7 cellular contexts compared by ENCODE assay signal in the genomic region with DNA sequence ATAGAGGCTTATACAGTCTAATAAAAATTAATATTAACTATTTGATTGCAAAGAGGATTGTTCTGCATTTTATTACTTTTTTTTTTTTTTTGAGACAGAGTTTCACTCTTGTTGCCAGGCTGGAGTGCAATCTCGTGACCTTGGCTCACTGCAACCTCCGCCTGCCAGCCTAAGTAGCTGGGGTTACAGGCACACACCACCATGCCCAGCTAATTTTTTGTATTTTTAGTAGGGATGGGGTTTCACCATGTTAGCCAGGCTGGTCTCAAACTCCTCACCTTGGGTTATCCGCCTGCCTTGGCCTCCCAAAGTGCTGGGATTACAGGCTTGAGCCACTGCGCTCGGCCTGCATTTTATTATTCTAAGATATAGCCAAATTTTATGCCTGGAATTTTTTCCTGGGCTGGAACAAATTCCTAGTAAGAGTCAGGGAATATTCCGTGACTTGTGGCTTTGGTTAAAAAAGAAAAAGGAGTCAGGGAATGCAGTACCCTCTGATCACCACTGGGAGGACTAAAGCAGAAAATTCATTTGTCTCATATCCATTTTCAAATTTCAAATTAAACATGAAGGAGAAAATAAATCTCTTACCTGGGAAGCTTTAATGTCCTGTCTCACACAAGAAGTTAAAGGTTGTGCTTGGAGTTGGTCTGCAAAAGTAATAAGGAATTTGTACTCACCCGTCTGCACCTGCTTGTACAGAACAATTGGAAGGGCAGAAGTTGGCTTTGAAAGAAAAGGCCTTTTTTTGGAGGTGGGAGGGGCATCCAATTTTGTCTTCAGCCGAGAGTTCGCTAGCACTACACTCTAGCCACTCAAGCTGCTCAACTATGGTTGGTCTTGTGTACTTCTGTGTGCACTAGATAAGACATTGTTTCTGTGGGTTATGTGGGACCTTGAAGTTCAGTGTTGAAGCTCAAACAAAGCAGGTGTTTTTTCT. TPM values are rescaled to one million over a fixed set of nuclear protein-coding genes. Genes with fewer than 3 reads are reported as not detected.
DNase-seq lines count a peak whose midpoint lies in the region; ATAC-seq, FAIRE-seq and TF ChIP-seq lines count a peak whose summit lies in the region.

No MANE protein-coding gene starts in this region.

- peak; percentile 65 for DNase-seq in EL
- DNase-seq in Jurkat, Clone E6-1 (ENCODE audit: low read depth, low spot score), result peak; percentile 68
- peak; percentile 42 for DNase-seq in astrocyte (ENCODE audit: low read depth)
- no peak for DNase-seq in kidney
- DNase-seq in transverse colon, result no peak
- DNase-seq in NCI-H2081 treated with DMSO at 0.1 percent for 48 hours (lab: John Stamatoyannopoulos, UW), result no peak

- H3K9ac ChIP-seq in astrocyte (ENCODE audit: low read length) (no peak overlapping the region), kidney (ENCODE audit: low read length in 2 of 2) (no peak overlapping the region)

- peak overlapping the region; percentile 27 for H3K27ac Mint-ChIP-seq in astrocyte (ENCODE audit: unreplicated experiment)

- H3K4me3 ChIP-seq in Jurkat, Clone E6-1 (ENCODE audit: low read length), result no peak overlapping the region
- no peak overlapping the region for H3K4me3 ChIP-seq in astrocyte (ENCODE audit: insufficient read depth, low read depth, low read length)
- peak overlapping the region in 1 of 2 donors; percentile 37 for H3K4me3 ChIP-seq in kidney (ENCODE audit: low read length in 2 of 2)
- no peak overlapping the region for H3K4me3 ChIP-seq in transverse colon

- H3K36me3 Mint-ChIP-seq in astrocyte (ENCODE audit: low read depth, unreplicated experiment), result no peaks in the 10 kb centered on the region

- in situ Hi-C loops in transverse colon (cut with MboI; ENCODE audit: low pct_ligation_motif_present in 1 of 4, low pct_unique_long_range_greater_than_20kb in 1 of 4, low sequenced_read_pairs in 3 of 4), result no loop called here

- no peaks in the 10 kb centered on the region for H3K36me3 ChIP-seq in astrocyte (ENCODE audit: insufficient read depth, low read length)
- no peaks in the 10 kb centered on the region for H3K36me3 ChIP-seq in kidney (ENCODE audit: control insufficient read depth in 1 of 2, insufficient read depth in 2 of 2, low read length in 2 of 2)
- H3K36me3 ChIP-seq in transverse colon, result no peaks in the 10 kb centered on the region

- intact Hi-C loops in kidney (cut with DNase I) (no loop called here), transverse colon (cut with DNase I; ENCODE audit: low total_unique reads) (no loop called here)

- peaks cover 94% of the 10 kb centered on the region for H4K20me1 ChIP-seq in astrocyte (ENCODE audit: insufficient read depth, low read length)

- H2AFZ ChIP-seq in astrocyte (ENCODE audit: low read depth, low read length), result no peak overlapping the region

- TF ChIP-seq EP300 in transverse colon (IDR thresholded peaks at IDR 0.05; ENCODE audit: low read depth), result no peak

- TF ChIP-seq CTCF in astrocyte (IDR thresholded peaks at IDR 0.05; ENCODE audit: insufficient read depth, low read depth, low read length), result peak; percentile 84
- TF ChIP-seq CTCF in kidney (IDR thresholded peaks at IDR 0.05; ENCODE audit: borderline replicate concordance, extremely low read depth, insufficient read depth), result peak; percentile 75
- TF ChIP-seq CTCF in transverse colon (IDR thresholded peaks at IDR 0.05), result peak; percentile 76 to 94 (median 86)

- H3K4me1 Mint-ChIP-seq in astrocyte (ENCODE audit: low read depth, unreplicated experiment), result peaks cover 51% of the 10 kb centered on the region

- H3K27ac ChIP-seq in astrocyte (ENCODE audit: low read depth, low read length), result peak overlapping the region; percentile 12
- peak overlapping the region in 1 of 2 donors; percentile 9 for H3K27ac ChIP-seq in kidney (ENCODE audit: low read depth in 2 of 2, low read length in 2 of 2)
- no peak overlapping the region for H3K27ac ChIP-seq in transverse colon

- no peaks in the 10 kb centered on the region for H3K9me3 Mint-ChIP-seq in astrocyte (ENCODE audit: unreplicated experiment)

- H3K4me1 ChIP-seq in astrocyte (ENCODE audit: insufficient read depth, low read length) (peaks cover 24% of the 10 kb centered on the region), kidney (ENCODE audit: control insufficient read depth in 1 of 2, insufficient read depth in 1 of 2, low read depth in 1 of 2, low read length in 2 of 2) (peaks cover 14 to 24% of the 10 kb centered on the region in 2 donors), transverse colon (peaks cover 12 to 76% (median 49%) of the 10 kb centered on the region in 4 donors)

- no peak overlapping the region for H3K4me3 Mint-ChIP-seq in astrocyte (ENCODE audit: unreplicated experiment)

- H3K27me3 Mint-ChIP-seq in astrocyte (ENCODE audit: low read depth, unreplicated experiment), result no peaks in the 10 kb centered on the region

- peak overlapping the region; percentile 36 for H3K4me2 ChIP-seq in astrocyte (ENCODE audit: low read length)

- no peak for TF ChIP-seq POLR2A in transverse colon (IDR thresholded peaks at IDR 0.05)

- H3K9me3 ChIP-seq in astrocyte (ENCODE audit: insufficient read depth, low read depth, low read length) (no peaks in the 10 kb centered on the region), kidney (ENCODE audit: control insufficient read depth in 1 of 2, low read length in 2 of 2) (no peaks in the 10 kb centered on the region), transverse colon (no peaks in the 10 kb centered on the region)

- ATAC-seq in GM19397 (IDR thresholded peaks at IDR 0.05; ENCODE audit: unreplicated experiment), result no peak

- WGBS in transverse colon (ENCODE audit: low coverage in 1 of 2), 2 donors, result 41 to 46% methylated on average over 6 to 9 of the region's 9 CpGs

- peaks cover 96% of the 10 kb centered on the region for H3K79me2 ChIP-seq in astrocyte (ENCODE audit: insufficient read depth, low read length)

- FAIRE-seq in astrocyte (lab: Jason Lieb, UNC), result no peak
- no peak for FAIRE-seq in kidney (lab: Jason Lieb, UNC)

- no peaks in the 10 kb centered on the region for H3K27me3 ChIP-seq in astrocyte (ENCODE audit: insufficient read depth, low read length)
- no peaks in the 10 kb centered on the region for H3K27me3 ChIP-seq in transverse colon

RNA-seq across cellular contexts. Expression of a gene that starts 8.7 kb away (rescaled TPM):
- polyA plus RNA-seq in Jurkat, Clone E6-1 (2012; ENCODE audit: insufficient read depth, insufficient read length), result 90.5 TPM
- total RNA-seq in astrocyte (111 and 124 TPM in 2 replicates), kidney (83.1 TPM), transverse colon (10 to 100 TPM; 61.3 to 98.0 (median 78.8) TPM)
- polyA plus RNA-seq in kidney (ENCODE audit: insufficient read depth, low read depth, low replicate concordance), result 39.8 TPM

RNA-seq across cellular contexts. Expression of a gene that starts 59.9 kb away (rescaled TPM):
- polyA plus RNA-seq in Jurkat, Clone E6-1 (2012; ENCODE audit: insufficient read depth, insufficient read length), result 214 TPM
- total RNA-seq in astrocyte, result 330 and 337 TPM in 2 replicates
- 229 TPM for total RNA-seq in kidney
- polyA plus RNA-seq in kidney (ENCODE audit: insufficient read depth, low read depth, low replicate concordance), result 91.2 TPM
- 100 to 1,000 TPM; 210 to 312 (median 266) TPM for total RNA-seq in transverse colon

Comparison
In these comparisons a context has a peak if more than half of its experiments do, and no peak if none do; other contexts are left out.
1. DNase-seq: peak in EL (single experiment), Jurkat, Clone E6-1 (single experiment) and astrocyte (single experiment); none in kidney (single experiment), transverse colon (single experiment) and NCI-H2081 treated with DMSO at 0.1 percent for 48 hours (single experiment).
2. Peak in every context shown above with its lines, with median percentiles within 50 percentile points of each other: CTCF ChIP-seq.